Comparison of ENCODE assay signal across 17 cellular contexts in genomic region chr10:2950546-2950945, GRCh38.
DNase-seq lines count a peak whose midpoint lies in the region; ATAC-seq and TF ChIP-seq lines count a peak whose summit lies in the region.
"Had no signal": no experiment of that assay in that cellular context is flagged by ENCODE, and none has a peak within 500 bp of the region (broad histone marks: within the 10 kb centered on the region; RNA-seq: fewer than 3 reads in every experiment).

No MANE protein-coding gene starts in this region.

- no peak overlapping the region for H3K4me3 Mint-ChIP-seq in stimulated activated naive CD8-positive, alpha-beta T cell treated with anti-CD3 and anti-CD28 coated beads, Interleukin-15, Interleukin-2, amounts not matched to agents 100 ng/mL and 50 ng/mL, for 24 hours
- no peak overlapping the region for H3K4me3 Mint-ChIP-seq in central memory CD8-positive, alpha-beta T cell
- peak overlapping the region; percentile 53 to 65 for H3K4me3 Mint-ChIP-seq in stimulated activated naive B cell treated with anti-CD40 and anti-IgM and Interleukin-4, amounts not matched to agents 10 μg/mL and 1 μg/mL and 100 μg/mL, for 72 hours
- H3K4me3 Mint-ChIP-seq: H9 had no signal

- POLR2A ChIA-PET in RWPE1 (lab: Yijun Ruan, JAX; ENCODE audit: low non-redundant PET), result no interaction called here

- H3K9me3 Mint-ChIP-seq in stimulated activated naive CD8-positive, alpha-beta T cell treated with anti-CD3 and anti-CD28 coated beads, Interleukin-15, Interleukin-2, amounts not matched to agents 100 ng/mL and 50 ng/mL, for 24 hours, result no peaks in the 10 kb centered on the region
- no peaks in the 10 kb centered on the region for H3K9me3 Mint-ChIP-seq in central memory CD8-positive, alpha-beta T cell
- peaks cover 15 to 25% of the 10 kb centered on the region in 2 donors for H3K9me3 Mint-ChIP-seq in stimulated activated naive B cell treated with anti-CD40 and anti-IgM and Interleukin-4, amounts not matched to agents 10 μg/mL and 1 μg/mL and 100 μg/mL, for 72 hours
- H3K9me3 Mint-ChIP-seq: CD4-positive, alpha-beta T cell had no signal

- ATAC-seq in stimulated activated naive CD8-positive, alpha-beta T cell treated with anti-CD3 and anti-CD28 coated beads, Interleukin-15, Interleukin-2, amounts not matched to agents 100 U/mL and 50 U/mL, for 24 hours, result no peak
- ATAC-seq in central memory CD8-positive, alpha-beta T cell (replicated peaks; ENCODE audit: extremely low read depth, poor library complexity, severe bottlenecking), result no peak
- ATAC-seq in stimulated activated naive B cell treated with anti-CD40 and anti-IgM and Interleukin-4, amounts not matched to agents 10 μg/mL and 1 μg/mL and 100 μg/mL, for 72 hours (replicated peaks), result no peak
- no peak for ATAC-seq in GM21576 (IDR thresholded peaks at IDR 0.05; ENCODE audit: unreplicated experiment)

- CTCF ChIA-PET in RWPE1 (lab: Yijun Ruan, JAX), result no interaction called here

- DNase-seq in stimulated activated naive CD8-positive, alpha-beta T cell treated with anti-CD3 and anti-CD28 coated beads, Interleukin-15, Interleukin-2, amounts not matched to agents 100 U/mL and 50 U/mL, for 24 hours, result no peak
- DNase-seq in RWPE1 (ENCODE audit: low spot score) (no peak), DMS153 (lab: John Stamatoyannopoulos, UW) (no peak), activated gamma-delta T cell treated with Interleukin-2 at 50 U/mL for 16 hours (no peak)
- no peak for DNase-seq in central memory CD8-positive, alpha-beta T cell (ENCODE audit: low spot score in 2 of 2)
- no peak for DNase-seq in stimulated activated naive B cell treated with anti-CD40 and anti-IgM and Interleukin-4, amounts not matched to agents 10 μg/mL and 1 μg/mL and 100 μg/mL, for 72 hours
- DNase-seq: CD4-positive, alpha-beta T cell; H9; NCI-H1048; NCI-H1930; NCI-H345; NCI-H524 treated with DMSO at 0.1 percent for 48 hours; PC-9; SW 1271 had no signal

- H3K4me1 Mint-ChIP-seq in stimulated activated naive CD8-positive, alpha-beta T cell treated with anti-CD3 and anti-CD28 coated beads, Interleukin-15, Interleukin-2, amounts not matched to agents 100 ng/mL and 50 ng/mL, for 24 hours (ENCODE audit: low read depth), result peaks cover 28% of the 10 kb centered on the region
- H3K4me1 Mint-ChIP-seq in central memory CD8-positive, alpha-beta T cell, result no peaks in the 10 kb centered on the region
- H3K4me1 Mint-ChIP-seq in stimulated activated naive B cell treated with anti-CD40 and anti-IgM and Interleukin-4, amounts not matched to agents 10 μg/mL and 1 μg/mL and 100 μg/mL, for 72 hours, result peaks cover 28 to 52% of the 10 kb centered on the region in 2 donors

- H3K27me3 Mint-ChIP-seq in stimulated activated naive CD8-positive, alpha-beta T cell treated with anti-CD3 and anti-CD28 coated beads, Interleukin-15, Interleukin-2, amounts not matched to agents 100 ng/mL and 50 ng/mL, for 24 hours, result peaks cover 53% of the 10 kb centered on the region
- peaks cover 68% of the 10 kb centered on the region for H3K27me3 Mint-ChIP-seq in central memory CD8-positive, alpha-beta T cell
- peaks cover 27 to 32% of the 10 kb centered on the region in 2 donors for H3K27me3 Mint-ChIP-seq in stimulated activated naive B cell treated with anti-CD40 and anti-IgM and Interleukin-4, amounts not matched to agents 10 μg/mL and 1 μg/mL and 100 μg/mL, for 72 hours

- peak overlapping the region; percentile 52 for H3K27ac ChIP-seq in RWPE1
- H3K27ac ChIP-seq: HL-60, PC-9 had no signal

- TF ChIP-seq CTCF in RWPE1 (conservative IDR thresholded peaks at IDR 0.05; ENCODE audit: low read depth), result no peak

- H3K27ac Mint-ChIP-seq in stimulated activated naive CD8-positive, alpha-beta T cell treated with anti-CD3 and anti-CD28 coated beads, Interleukin-15, Interleukin-2, amounts not matched to agents 100 ng/mL and 50 ng/mL, for 24 hours, result peak overlapping the region; percentile 52
- peak overlapping the region; percentile 26 for H3K27ac Mint-ChIP-seq in central memory CD8-positive, alpha-beta T cell (ENCODE audit: low read depth)
- H3K27ac Mint-ChIP-seq in stimulated activated naive B cell treated with anti-CD40 and anti-IgM and Interleukin-4, amounts not matched to agents 10 μg/mL and 1 μg/mL and 100 μg/mL, for 72 hours, result peak overlapping the region; percentile 97
- H3K27ac Mint-ChIP-seq: CD4-positive, alpha-beta T cell; H9 had no signal

- H3K36me3 Mint-ChIP-seq in stimulated activated naive CD8-positive, alpha-beta T cell treated with anti-CD3 and anti-CD28 coated beads, Interleukin-15, Interleukin-2, amounts not matched to agents 100 ng/mL and 50 ng/mL, for 24 hours (ENCODE audit: low read depth), result no peaks in the 10 kb centered on the region
- H3K36me3 Mint-ChIP-seq in central memory CD8-positive, alpha-beta T cell (ENCODE audit: insufficient read depth), result no peaks in the 10 kb centered on the region
- H3K36me3 Mint-ChIP-seq in stimulated activated naive B cell treated with anti-CD40 and anti-IgM and Interleukin-4, amounts not matched to agents 10 μg/mL and 1 μg/mL and 100 μg/mL, for 72 hours, result peaks cover 9 to 41% of the 10 kb centered on the region in 2 donors

Comparison
In these comparisons a context has a peak if more than half of its experiments do, and no peak if none do; other contexts are left out.
1. H3K27ac Mint-ChIP-seq: peak in every context shown above with its lines; median percentile 97 in stimulated activated naive B cell treated with anti-CD40 and anti-IgM and Interleukin-4, amounts not matched to agents 10 μg/mL and 1 μg/mL and 100 μg/mL, for 72 hours; 52 in stimulated activated naive CD8-positive, alpha-beta T cell treated with anti-CD3 and anti-CD28 coated beads, Interleukin-15, Interleukin-2, amounts not matched to agents 100 ng/mL and 50 ng/mL, for 24 hours; 26 in central memory CD8-positive, alpha-beta T cell.
2. H3K4me3 Mint-ChIP-seq: peak in stimulated activated naive B cell treated with anti-CD40 and anti-IgM and Interleukin-4, amounts not matched to agents 10 μg/mL and 1 μg/mL and 100 μg/mL, for 72 hours (2 of 2); none in stimulated activated naive CD8-positive, alpha-beta T cell treated with anti-CD3 and anti-CD28 coated beads, Interleukin-15, Interleukin-2, amounts not matched to agents 100 ng/mL and 50 ng/mL, for 24 hours (single experiment) and central memory CD8-positive, alpha-beta T cell (single experiment).